In the genomic region with DNA sequence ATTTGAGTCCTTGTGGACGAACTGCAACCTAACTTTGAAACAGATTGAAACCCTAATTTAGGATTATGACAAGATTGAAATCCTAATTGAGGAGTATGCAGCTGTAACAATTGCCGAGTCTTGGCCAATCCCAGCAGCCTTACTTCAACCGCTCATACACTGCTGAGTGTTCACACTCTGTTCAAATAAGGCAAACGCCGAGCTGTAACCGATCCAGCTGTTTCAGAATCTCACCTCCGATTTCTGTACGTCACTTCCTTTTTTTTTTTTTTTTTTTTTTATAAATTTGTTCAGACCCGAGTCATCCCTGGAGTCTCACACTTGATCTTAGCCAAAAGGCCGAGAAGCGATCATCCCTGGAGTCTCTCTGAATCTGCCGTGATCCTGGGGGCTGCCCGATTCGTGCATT, we compare ENCODE assay signal across 10 cellular contexts. TPM values are rescaled to one million over a fixed set of nuclear protein-coding genes. Genes with fewer than 3 reads are reported as not detected.
DNase-seq lines count a peak whose midpoint lies in the region; ATAC-seq and TF ChIP-seq lines count a peak whose summit lies in the region.
"Had no signal": no experiment of that assay in that cellular context is flagged by ENCODE, and none has a peak within 500 bp of the region (broad histone marks: within the 10 kb centered on the region; RNA-seq: fewer than 3 reads in every experiment).

No MANE protein-coding gene starts in this region.

- H3K27me3 Mint-ChIP-seq in CD8-positive, alpha-beta T cell (ENCODE audit: low read depth), result no peaks in the 10 kb centered on the region
- no peaks in the 10 kb centered on the region for H3K27me3 Mint-ChIP-seq in activated T-cell treated with anti-CD3 and anti-CD28 coated beads, Interleukin-2, amount 50 U/mL, for 24 hours
- H3K27me3 Mint-ChIP-seq in natural killer cell (ENCODE audit: low read depth in 2 of 2), result no peaks in the 10 kb centered on the region

- no peaks in the 10 kb centered on the region for H3K27me3 ChIP-seq in CD8-positive, alpha-beta T cell (ENCODE audit: insufficient read depth, low read length)

- H3K4me1 ChIP-seq in CD8-positive, alpha-beta T cell (ENCODE audit: insufficient read depth, low read length), result peaks cover 84% of the 10 kb centered on the region

- peaks cover 40% of the 10 kb centered on the region for H3K36me3 Mint-ChIP-seq in CD8-positive, alpha-beta T cell
- H3K36me3 Mint-ChIP-seq in activated T-cell treated with anti-CD3 and anti-CD28 coated beads, Interleukin-2, amount 50 U/mL, for 24 hours (ENCODE audit: low read depth), result peaks cover 47% of the 10 kb centered on the region
- H3K36me3 Mint-ChIP-seq in natural killer cell, result no peaks in the 10 kb centered on the region

- TF ChIP-seq CTCF in CD8-positive, alpha-beta T cell (IDR thresholded peaks at IDR 0.05), result no peak
- TF ChIP-seq CTCF in NB4 (IDR thresholded peaks at IDR 0.05; ENCODE audit: low read depth, low read length) (no peak), natural killer cell (IDR thresholded peaks at IDR 0.05) (no peak)

- intact Hi-C loops in CD8-positive, alpha-beta T cell (cut with DNase I, micrococcal nuclease), result loop anchor here in 1 of 2 experiments (1.0 to 10.0 kb wide), 4 partner anchors 9 to 1107 kb away; partner anchors contain the start of gene RUNX1
- intact Hi-C loops in natural killer cell (cut with micrococcal nuclease) (loop anchor here (5.0 kb wide), 1 partner anchor 39 kb away; no protein-coding TSS in a partner anchor), Right ventricle myocardium superior (cut with DNase I) (no loop called here)

- no peaks in the 10 kb centered on the region for H3K9me3 Mint-ChIP-seq in CD8-positive, alpha-beta T cell
- no peaks in the 10 kb centered on the region for H3K9me3 Mint-ChIP-seq in activated T-cell treated with anti-CD3 and anti-CD28 coated beads, Interleukin-2, amount 50 U/mL, for 24 hours
- H3K9me3 Mint-ChIP-seq in natural killer cell, result no peaks in the 10 kb centered on the region

- peak overlapping the region; percentile 62 for H3K4me3 Mint-ChIP-seq in CD8-positive, alpha-beta T cell
- peak overlapping the region; percentile 85 for H3K4me3 Mint-ChIP-seq in activated T-cell treated with anti-CD3 and anti-CD28 coated beads, Interleukin-2, amount 50 U/mL, for 24 hours
- peak overlapping the region; percentile 35 for H3K4me3 Mint-ChIP-seq in natural killer cell

- POLR2A ChIA-PET in CD8-positive, alpha-beta T cell (lab: Charles Lee), result interaction anchor here (0.8 to 9.6 kb wide), 6 partner anchors 11 to 155 kb away, joined by 3 to 251 read pairs (median 6); partner anchors contain the start of genes MRPS6 and SLC5A3

- peaks cover 78% of the 10 kb centered on the region for H3K4me1 Mint-ChIP-seq in CD8-positive, alpha-beta T cell (ENCODE audit: low read depth)
- H3K4me1 Mint-ChIP-seq in activated T-cell treated with anti-CD3 and anti-CD28 coated beads, Interleukin-2, amount 50 U/mL, for 24 hours (ENCODE audit: low read depth), result peaks cover 87% of the 10 kb centered on the region
- H3K4me1 Mint-ChIP-seq in natural killer cell, result peaks cover 18% of the 10 kb centered on the region in 2 donors

- peak in 2 of 7 experiments; percentile 44 to 69 for DNase-seq in CD8-positive, alpha-beta T cell
- DNase-seq in NB4 (ENCODE audit: low read depth) (peak; percentile 30), natural killer cell (no peak), amniotic stem cell (lab: John Stamatoyannopoulos, UW) (no peak), medulla oblongata (ENCODE audit: extremely low spot score) (no peak), Right ventricle myocardium superior (no peak)
- DNase-seq in activated T-cell treated with anti-CD3 and anti-CD28 coated beads, Interleukin-2, amount 50 U/mL, for 24 hours, result peak; percentile 50
- DNase-seq: kidney, NCI-H2227 treated with DMSO at 0.1 percent for 48 hours had no signal

- no peaks in the 10 kb centered on the region for H3K36me3 ChIP-seq in CD8-positive, alpha-beta T cell (ENCODE audit: insufficient read depth, low read length)

- no peaks in the 10 kb centered on the region for H3K9me3 ChIP-seq in CD8-positive, alpha-beta T cell (ENCODE audit: low read length)

- peak; percentile 45 for ATAC-seq in CD8-positive, alpha-beta T cell
- ATAC-seq in natural killer cell (peak; percentile 21 to 73 (median 43)), HG03354 (IDR thresholded peaks at IDR 0.05; ENCODE audit: poor library complexity, severe bottlenecking, unreplicated experiment) (no peak), Right ventricle myocardium superior (ENCODE audit: poor library complexity) (no peak)

- H3K27ac Mint-ChIP-seq in CD8-positive, alpha-beta T cell, result peak overlapping the region; percentile 99
- H3K27ac Mint-ChIP-seq in activated T-cell treated with anti-CD3 and anti-CD28 coated beads, Interleukin-2, amount 50 U/mL, for 24 hours, result peak overlapping the region; percentile 96
- no peak overlapping the region for H3K27ac Mint-ChIP-seq in natural killer cell

- CTCF ChIA-PET in CD8-positive, alpha-beta T cell (lab: Charles Lee), result interaction anchor here (0.7 to 5.8 kb wide), 4 partner anchors 10 to 1651 kb away, joined by 6 to 53 read pairs (median 29); no protein-coding TSS in a partner anchor

- no peak overlapping the region for H3K4me3 ChIP-seq in CD8-positive, alpha-beta T cell (ENCODE audit: low read depth, low read length)
- no peak overlapping the region for H3K4me3 ChIP-seq in NB4 (ENCODE audit: low read depth, low read length)

- H3K27ac ChIP-seq in CD8-positive, alpha-beta T cell (ENCODE audit: low read depth, low read length), result peak overlapping the region; percentile 34

- TF ChIP-seq POLR2A in NB4 (IDR thresholded peaks at IDR 0.05; ENCODE audit: extremely low read depth, insufficient read length), result no peak

RNA-seq across cellular contexts. Expression of gene ATP5PO, which starts 22.3 kb away (rescaled TPM):
- total RNA-seq in CD8-positive, alpha-beta T cell, result 100 to 1,000 TPM; 129 to 143 TPM
- total RNA-seq in natural killer cell (10 to 100 TPM; 80.4 to 95.4 (median 94.9) TPM), Right ventricle myocardium superior (835 TPM)

Comparison
In these comparisons a context has a peak if more than half of its experiments do, and no peak if none do; other contexts are left out.
1. ATAC-seq: peak in CD8-positive, alpha-beta T cell (single experiment) and natural killer cell (3 of 3); none in HG03354 (single experiment) and Right ventricle myocardium superior (single experiment).
2. DNase-seq: peak in NB4 (single experiment) and activated T-cell treated with anti-CD3 and anti-CD28 coated beads, Interleukin-2, amount 50 U/mL, for 24 hours (single experiment); none in natural killer cell (single experiment), amniotic stem cell (single experiment), medulla oblongata (single experiment) and Right ventricle myocardium superior (single experiment).
3. H3K27ac Mint-ChIP-seq: peak in CD8-positive, alpha-beta T cell (single experiment) and activated T-cell treated with anti-CD3 and anti-CD28 coated beads, Interleukin-2, amount 50 U/mL, for 24 hours (single experiment); none in natural killer cell (0 of 2).
4. H3K4me3 Mint-ChIP-seq: peak in every context shown above with its lines; median percentile 85 in activated T-cell treated with anti-CD3 and anti-CD28 coated beads, Interleukin-2, amount 50 U/mL, for 24 hours; 62 in CD8-positive, alpha-beta T cell; 35 in natural killer cell.